Comparison of ENCODE assay signal across 8 cellular contexts in genomic region chr18:31241900-31242409, GRCh38.
DNase-seq lines count a peak whose midpoint lies in the region; ATAC-seq and TF ChIP-seq lines count a peak whose summit lies in the region.

No MANE protein-coding gene starts in this region.

- ATAC-seq in GM19452 (IDR thresholded peaks at IDR 0.05; ENCODE audit: unreplicated experiment): peak; percentile 66
- no peak for ATAC-seq in naive thymus-derived CD8-positive, alpha-beta T cell

- peak overlapping the region; percentile 83 for H3K27ac Mint-ChIP-seq in endodermal cell
- H3K27ac Mint-ChIP-seq in naive thymus-derived CD8-positive, alpha-beta T cell: no peak overlapping the region

- H3K4me1 ChIP-seq in endodermal cell (ENCODE audit: control insufficient read depth, insufficient read depth, low read length): peaks cover 11% of the 10 kb centered on the region

- H3K4me1 Mint-ChIP-seq in endodermal cell: peaks cover 47% of the 10 kb centered on the region
- H3K4me1 Mint-ChIP-seq in naive thymus-derived CD8-positive, alpha-beta T cell: peaks cover 0 to 2% (median under 1%) of the 10 kb centered on the region in 4 donors

- H3K36me3 Mint-ChIP-seq in endodermal cell (ENCODE audit: low read depth): no peaks in the 10 kb centered on the region
- H3K36me3 Mint-ChIP-seq in naive thymus-derived CD8-positive, alpha-beta T cell: no peaks in the 10 kb centered on the region

- POLR2A ChIA-PET in naive thymus-derived CD8-positive, alpha-beta T cell (lab: Charles Lee): no interaction called here

- H3K9ac ChIP-seq in endodermal cell (ENCODE audit: extremely low read depth, low read length, poor library complexity, severe bottlenecking): no peak overlapping the region

- peak; percentile 42 for TF ChIP-seq CTCF in LNCaP clone FGC (IDR thresholded peaks at IDR 0.05; ENCODE audit: control insufficient read depth, extremely low read depth, insufficient read depth)
- TF ChIP-seq CTCF in endodermal cell (conservative IDR thresholded peaks at IDR 0.05): peak; percentile 95

- no peaks in the 10 kb centered on the region for H3K27me3 Mint-ChIP-seq in endodermal cell (ENCODE audit: insufficient read depth)
- H3K27me3 Mint-ChIP-seq in naive thymus-derived CD8-positive, alpha-beta T cell: no peaks in the 10 kb centered on the region

- H3K27ac ChIP-seq in endodermal cell (ENCODE audit: low read depth, low read length): no peak overlapping the region

- H3K9me3 ChIP-seq in endodermal cell (ENCODE audit: control insufficient read depth, low read length): no peaks in the 10 kb centered on the region

- DNase-seq in LNCaP clone FGC (ENCODE audit: low read depth): peak; percentile 92
- peak; percentile 89 for DNase-seq in endodermal cell
- DNase-seq in retina: peak; percentile 44
- DNase-seq in NCI-H187 (lab: John Stamatoyannopoulos, UW): no peak
- no peak for DNase-seq in MV-4-11 (lab: John Stamatoyannopoulos, UW)
- DNase-seq in naive thymus-derived CD8-positive, alpha-beta T cell: no peak
- DNase-seq in NCI-H748 (lab: John Stamatoyannopoulos, UW; ENCODE audit: unreplicated experiment): no peak

- WGBS in endodermal cell (ENCODE audit: insufficient coverage in 1 of 2, insufficient read length in 1 of 2), 2 experiments: 13 to 20% methylated on average over 2 of the region's 2 CpGs

- H3K9me3 Mint-ChIP-seq in endodermal cell: no peaks in the 10 kb centered on the region
- peaks cover 0 to 4% (median 3%) of the 10 kb centered on the region in 9 donors for H3K9me3 Mint-ChIP-seq in naive thymus-derived CD8-positive, alpha-beta T cell

- no peak overlapping the region for H3K4me3 Mint-ChIP-seq in endodermal cell
- H3K4me3 Mint-ChIP-seq in naive thymus-derived CD8-positive, alpha-beta T cell: no peak overlapping the region

- no peaks in the 10 kb centered on the region for H3K36me3 ChIP-seq in endodermal cell (ENCODE audit: control insufficient read depth, insufficient read depth, low read length)

- no peaks in the 10 kb centered on the region for H3K27me3 ChIP-seq in endodermal cell (ENCODE audit: control insufficient read depth, insufficient read depth, low read length, poor library complexity, severe bottlenecking)

- H3K4me3 ChIP-seq in LNCaP clone FGC (ENCODE audit: low read depth, low read length): peak overlapping the region; percentile 21; the same call in 1 of the 2 replicates
- H3K4me3 ChIP-seq in endodermal cell (ENCODE audit: low read length): no peak overlapping the region

Comparison
In these comparisons a context has a peak if more than half of its experiments do, and no peak if none do; other contexts are left out.
1. DNase-seq: peak in LNCaP clone FGC (single experiment), endodermal cell (single experiment) and retina (single experiment); none in NCI-H187 (0 of 2), MV-4-11 (single experiment), naive thymus-derived CD8-positive, alpha-beta T cell (0 of 10) and NCI-H748 (single experiment).